9 cellular contexts compared by ENCODE assay signal in the genomic region with DNA sequence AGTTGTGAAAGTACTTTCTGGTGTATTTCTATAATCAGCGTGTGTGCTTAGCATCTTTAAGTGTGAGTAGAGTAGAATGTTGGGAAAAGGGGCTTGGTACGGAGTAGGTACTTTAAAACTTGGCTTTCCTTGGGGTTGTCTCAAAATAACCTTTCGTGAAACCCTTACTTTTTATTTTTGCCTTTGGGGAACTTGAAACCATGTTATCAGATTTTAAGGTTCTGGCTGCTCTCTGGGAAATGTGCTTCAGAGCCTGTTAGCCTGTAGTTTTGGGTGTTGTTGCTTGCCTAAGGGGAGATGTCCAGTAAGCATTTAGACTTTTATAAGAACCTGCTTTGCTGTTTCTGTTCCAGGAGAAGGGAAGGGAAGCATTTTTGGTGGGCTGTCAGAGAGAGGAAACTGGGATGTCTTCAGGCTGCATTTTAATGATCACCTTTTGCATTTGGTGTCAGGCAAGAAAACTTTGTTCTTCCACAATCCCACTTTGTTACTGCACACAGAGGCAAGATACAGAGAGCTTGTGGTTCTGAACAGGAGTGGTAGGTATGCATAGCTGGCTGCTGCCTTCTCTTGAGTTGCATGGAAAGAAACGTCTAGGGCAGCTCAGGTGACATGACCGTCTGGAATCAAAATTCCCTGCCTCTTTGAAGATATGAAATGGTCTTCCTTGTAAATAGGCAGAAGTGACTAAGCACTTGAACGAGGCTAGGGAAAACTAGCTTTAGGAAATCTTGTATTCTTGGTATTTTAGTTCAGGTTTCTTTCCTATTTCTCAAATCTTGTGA. TPM values are rescaled to one million over a fixed set of nuclear protein-coding genes. Genes with fewer than 3 reads are reported as not detected.
DNase-seq lines count a peak whose midpoint lies in the region; TF ChIP-seq lines count a peak whose summit lies in the region.
"Had no signal": no experiment of that assay in that cellular context is flagged by ENCODE, and none has a peak within 500 bp of the region (broad histone marks: within the 10 kb centered on the region; RNA-seq: fewer than 3 reads in every experiment).

No MANE protein-coding gene starts in this region.

- peaks cover 41% of the 10 kb centered on the region for H3K4me1 Mint-ChIP-seq in activated CD4-positive, alpha-beta T cell treated with anti-CD3 and anti-CD28 coated beads, Interleukin-2, amount 10 ng/mL, durations not matched to agents 7 days and 5 days
- H3K4me1 Mint-ChIP-seq in glutamatergic neuron (ENCODE audit: low read depth, unreplicated experiment): peaks cover 10% of the 10 kb centered on the region

- POLR2A ChIA-PET in activated CD4-positive, alpha-beta T cell treated with anti-CD3 and anti-CD28 coated beads, Interleukin-2, amount 10 ng/mL, durations not matched to agents 7 days and 5 days (lab: Charles Lee): no interaction called here

- no peaks in the 10 kb centered on the region for H3K9me3 ChIP-seq in stomach

- no peak overlapping the region for H3K27ac Mint-ChIP-seq in activated CD4-positive, alpha-beta T cell treated with anti-CD3 and anti-CD28 coated beads, Interleukin-2, amount 10 ng/mL, durations not matched to agents 7 days and 5 days
- H3K27ac Mint-ChIP-seq in glutamatergic neuron (ENCODE audit: unreplicated experiment): peak overlapping the region; percentile 28

- 32 to 53% (median 41%) methylated on average over 6 of the region's 6 CpGs for WGBS in stomach, 5 donors

- no peaks in the 10 kb centered on the region for H3K9me3 Mint-ChIP-seq in activated CD4-positive, alpha-beta T cell treated with anti-CD3 and anti-CD28 coated beads, Interleukin-2, amount 10 ng/mL, durations not matched to agents 7 days and 5 days
- H3K9me3 Mint-ChIP-seq in glutamatergic neuron (ENCODE audit: unreplicated experiment): peaks cover 2% of the 10 kb centered on the region

- H3K27ac ChIP-seq in VCaP (peak overlapping the region; percentile 89), stomach (peak overlapping the region in 1 of 5 donors; percentile 15)

- H3K27me3 Mint-ChIP-seq in activated CD4-positive, alpha-beta T cell treated with anti-CD3 and anti-CD28 coated beads, Interleukin-2, amount 10 ng/mL, durations not matched to agents 7 days and 5 days: no peaks in the 10 kb centered on the region
- no peaks in the 10 kb centered on the region for H3K27me3 Mint-ChIP-seq in glutamatergic neuron (ENCODE audit: unreplicated experiment)

- DNase-seq in activated CD4-positive, alpha-beta T cell treated with anti-CD3 and anti-CD28 coated beads, Interleukin-2, amount 10 ng/mL, durations not matched to agents 7 days and 5 days: no peak
- DNase-seq in activated CD4-positive, alpha-beta T cell treated with anti-CD3 and anti-CD28 coated beads, Interleukin-2, amount 50 U/mL, for 4 hours: no peak
- no peak for DNase-seq in glutamatergic neuron
- DNase-seq in stomach: no peak
- DNase-seq in NCI-H2081 (lab: John Stamatoyannopoulos, UW): no peak
- DNase-seq in NK-92 (lab: John Stamatoyannopoulos, UW; ENCODE audit: unreplicated experiment): no peak
- no peak for DNase-seq in NCI-H2196 (lab: John Stamatoyannopoulos, UW; ENCODE audit: unreplicated experiment)
- DNase-seq: NCI-H1417 had no signal

- CTCF ChIA-PET in activated CD4-positive, alpha-beta T cell treated with anti-CD3 and anti-CD28 coated beads, Interleukin-2, amount 10 ng/mL, durations not matched to agents 7 days and 5 days (lab: Charles Lee): interaction anchor here (0.7 kb wide), 1 partner anchor 179 kb away, joined by 3 read pairs; no protein-coding TSS in a partner anchor

- intact Hi-C loops in stomach (cut with DNase I; ENCODE audit: low total_unique reads): no loop called here

- peak overlapping the region; percentile 87 for H3K4me3 Mint-ChIP-seq in activated CD4-positive, alpha-beta T cell treated with anti-CD3 and anti-CD28 coated beads, Interleukin-2, amount 10 ng/mL, durations not matched to agents 7 days and 5 days
- peak overlapping the region; percentile 89 for H3K4me3 Mint-ChIP-seq in glutamatergic neuron (ENCODE audit: unreplicated experiment)

- TF ChIP-seq POLR2A in stomach (IDR thresholded peaks at IDR 0.05): no peak

- no peak for TF ChIP-seq EP300 in stomach (IDR thresholded peaks at IDR 0.05)

- no peaks in the 10 kb centered on the region for H3K36me3 ChIP-seq in stomach

- no peak for TF ChIP-seq CTCF in VCaP (conservative IDR thresholded peaks at IDR 0.05)
- no peak for TF ChIP-seq CTCF in glutamatergic neuron (IDR thresholded peaks at IDR 0.05; ENCODE audit: partially characterized antibody, unreplicated experiment)
- TF ChIP-seq CTCF in stomach (IDR thresholded peaks at IDR 0.05): no peak

- H3K36me3 Mint-ChIP-seq in activated CD4-positive, alpha-beta T cell treated with anti-CD3 and anti-CD28 coated beads, Interleukin-2, amount 10 ng/mL, durations not matched to agents 7 days and 5 days (ENCODE audit: low read depth): peaks cover 12% of the 10 kb centered on the region
- H3K36me3 Mint-ChIP-seq in glutamatergic neuron (ENCODE audit: unreplicated experiment): no peaks in the 10 kb centered on the region

- peak overlapping the region in 3 of 4 donors; percentile 77 to 97 (median 92) for H3K4me3 ChIP-seq in stomach

- H3K27me3 ChIP-seq in stomach: no peaks in the 10 kb centered on the region

- peaks cover 20 to 64% (median 37%) of the 10 kb centered on the region in 4 donors for H3K4me1 ChIP-seq in stomach

RNA-seq across cellular contexts. Expression of a gene that starts 1.6 kb away (rescaled TPM):
- 10 to 100 TPM; 37.6 to 40.4 TPM for total RNA-seq in activated CD4-positive, alpha-beta T cell treated with anti-CD3 and anti-CD28 coated beads, Interleukin-2, amount 10 ng/mL, durations not matched to agents 7 days and 5 days
- total RNA-seq in glutamatergic neuron (ENCODE audit: unreplicated experiment): 63.0 TPM
- total RNA-seq in stomach: 10 to 100 TPM; 14.0 to 89.7 (median 44.9) TPM
- 10 to 100 TPM; 12.1 to 15.5 (median 15.3) TPM for polyA plus RNA-seq in stomach

RNA-seq across cellular contexts. Expression of a gene that starts 49.1 kb away (rescaled TPM):
- total RNA-seq in activated CD4-positive, alpha-beta T cell treated with anti-CD3 and anti-CD28 coated beads, Interleukin-2, amount 10 ng/mL, durations not matched to agents 7 days and 5 days: not detected
- not detected for total RNA-seq in glutamatergic neuron (ENCODE audit: unreplicated experiment)
- 1 to 10 TPM in 1 of 5 donors, under 1 TPM in 1, not detected in 3; 0.72 to 1.1 TPM for total RNA-seq in stomach
- polyA plus RNA-seq in stomach: 1 to 10 TPM in 1 of 3 donors, under 1 TPM in 1, not detected in 1; 0.62 to 2.1 TPM
